Comparison of ENCODE assay signal across 8 cellular contexts in genomic region chr14:104932676-104933631, GRCh38. TPM values are rescaled to one million over a fixed set of nuclear protein-coding genes. Genes with fewer than 3 reads are reported as not detected.
DNase-seq lines count a peak whose midpoint lies in the region; ATAC-seq and TF ChIP-seq lines count a peak whose summit lies in the region.

No MANE protein-coding gene starts in this region.

- H3K27me3 Mint-ChIP-seq in activated CD4-positive, alpha-beta memory T cell treated with anti-CD3 and anti-CD28 coated beads for 36 hours, result peaks cover 11% of the 10 kb centered on the region

- H3K27ac ChIP-seq in ectodermal cell (ENCODE audit: insufficient read depth, low read depth, low read length, poor library complexity, severe bottlenecking), result no peak overlapping the region
- no peak overlapping the region for H3K27ac ChIP-seq in lung (ENCODE audit: low read depth in 1 of 2, low read length in 1 of 2)

- H3K27me3 ChIP-seq in ectodermal cell (ENCODE audit: control insufficient read depth, insufficient read depth, low read length, poor library complexity, severe bottlenecking), result peaks cover 70% of the 10 kb centered on the region
- H3K27me3 ChIP-seq in lung (ENCODE audit: control insufficient read depth, insufficient read depth), result no peaks in the 10 kb centered on the region

- ATAC-seq in HG03045 (IDR thresholded peaks at IDR 0.05; ENCODE audit: unreplicated experiment) (peak; percentile 50), lung (ENCODE audit: insufficient read depth, low FRiP score) (peak; percentile 89), GM18907 (IDR thresholded peaks at IDR 0.05; ENCODE audit: unreplicated experiment) (no peak)

- POLR2A ChIA-PET in activated CD4-positive, alpha-beta memory T cell treated with anti-CD3 and anti-CD28 coated beads for 36 hours (lab: Charles Lee), result no interaction called here

- H3K9me3 Mint-ChIP-seq in activated CD4-positive, alpha-beta memory T cell treated with anti-CD3 and anti-CD28 coated beads for 36 hours, result no peaks in the 10 kb centered on the region

- no peaks in the 10 kb centered on the region for H3K36me3 Mint-ChIP-seq in activated CD4-positive, alpha-beta memory T cell treated with anti-CD3 and anti-CD28 coated beads for 36 hours

- H3K27ac Mint-ChIP-seq in activated CD4-positive, alpha-beta memory T cell treated with anti-CD3 and anti-CD28 coated beads for 36 hours, result no peak overlapping the region

- H3K9me3 ChIP-seq in ectodermal cell (ENCODE audit: control insufficient read depth, low read length) (no peaks in the 10 kb centered on the region), lung (ENCODE audit: control insufficient read depth in 2 of 2, insufficient read depth in 1 of 2, low read length in 1 of 2) (no peaks in the 10 kb centered on the region)

- intact Hi-C loops in activated CD4-positive, alpha-beta memory T cell treated with anti-CD3 and anti-CD28 coated beads for 36 hours (cut with micrococcal nuclease), result no loop called here

- H3K4me1 Mint-ChIP-seq in activated CD4-positive, alpha-beta memory T cell treated with anti-CD3 and anti-CD28 coated beads for 36 hours (ENCODE audit: low read depth), result no peaks in the 10 kb centered on the region

- no peaks in the 10 kb centered on the region for H3K4me1 ChIP-seq in ectodermal cell (ENCODE audit: control insufficient read depth, insufficient read depth, low read length)
- peaks cover 0 to 5% of the 10 kb centered on the region in 2 donors for H3K4me1 ChIP-seq in lung (ENCODE audit: control insufficient read depth in 2 of 2, insufficient read depth in 2 of 2, low read length in 2 of 2)

- H3K36me3 ChIP-seq in ectodermal cell (ENCODE audit: control insufficient read depth, insufficient read depth, low read length) (no peaks in the 10 kb centered on the region), lung (ENCODE audit: control insufficient read depth in 2 of 2, insufficient read depth in 2 of 2, low read length in 2 of 2) (no peaks in the 10 kb centered on the region)

- peak; percentile 59 for TF ChIP-seq CTCF in lung (IDR thresholded peaks at IDR 0.05; ENCODE audit: control extremely low read depth, extremely low read depth)

- H3K4me3 ChIP-seq in ectodermal cell (ENCODE audit: insufficient read depth, low read depth, low read length) (peak overlapping the region; percentile 37), lung (peak overlapping the region; percentile 34)

- peak overlapping the region; percentile 41 for H3K4me3 Mint-ChIP-seq in activated CD4-positive, alpha-beta memory T cell treated with anti-CD3 and anti-CD28 coated beads for 36 hours

- WGBS in ectodermal cell, 2 experiments, result 5% methylated on average over 96 to 100 of the region's 100 CpGs
- 10 to 24% methylated on average over 77 to 100 of the region's 100 CpGs for WGBS in lung, 2 donors

- CTCF ChIA-PET in activated CD4-positive, alpha-beta memory T cell treated with anti-CD3 and anti-CD28 coated beads for 36 hours (lab: Charles Lee), result interaction anchor here (0.8 to 1.3 kb wide), 5 partner anchors 9 to 164 kb away, joined by 3 to 5 read pairs (median 3); no protein-coding TSS in a partner anchor

- DNase-seq in DMS53 treated with DMSO at 0.1 percent for 48 hours (lab: John Stamatoyannopoulos, UW; ENCODE audit: unreplicated experiment) (peak; percentile 10), NCI-H526 treated with DMSO at 0.1 percent for 48 hours (lab: John Stamatoyannopoulos, UW) (peak; percentile 70), lung (ENCODE audit: low spot score) (peak; percentile 86)
- DNase-seq in activated CD4-positive, alpha-beta memory T cell treated with anti-CD3 and anti-CD28 coated beads for 36 hours, result peak; percentile 89
- DNase-seq in stimulated activated CD4-positive, alpha-beta T cell treated with anti-CD3 and anti-CD28 coated beads, TNF-alpha, amount 100 ng/mL, for 24 hours (ENCODE audit: low read depth in 3 of 3), result peak; percentile 79 to 86 (median 83)

RNA-seq across cellular contexts. Expression of gene PLD4, which starts 8.3 kb away (rescaled TPM):
- not detected for total RNA-seq in activated CD4-positive, alpha-beta memory T cell treated with anti-CD3 and anti-CD28 coated beads for 36 hours
- polyA plus RNA-seq in ectodermal cell (2013, experiment 1 of 4), result not detected
- not detected for polyA plus RNA-seq in ectodermal cell (2013, experiment 2 of 4)
- not detected for polyA plus RNA-seq in ectodermal cell (2013, experiment 3 of 4)
- not detected for polyA plus RNA-seq in ectodermal cell (2013, experiment 4 of 4)
- total RNA-seq in lung, result 1 to 10 TPM in 1 of 2 donors, under 1 TPM in 1; 0.92 to 6.3 TPM
- under 1 TPM; 0.71 to 0.84 TPM for polyA plus RNA-seq in lung

RNA-seq across cellular contexts. Expression of gene AHNAK2, which starts 45.2 kb away (rescaled TPM):
- total RNA-seq in activated CD4-positive, alpha-beta memory T cell treated with anti-CD3 and anti-CD28 coated beads for 36 hours, result under 1 TPM; 0.02 to 0.05 TPM
- 0.70 TPM for polyA plus RNA-seq in ectodermal cell (2013, experiment 1 of 4)
- polyA plus RNA-seq in ectodermal cell (2013, experiment 2 of 4), result 1.0 TPM
- 0.64 TPM for polyA plus RNA-seq in ectodermal cell (2013, experiment 3 of 4)
- 1.1 TPM for polyA plus RNA-seq in ectodermal cell (2013, experiment 4 of 4)
- total RNA-seq in lung, result 10 to 100 TPM in 1 of 2 donors, 1 to 10 TPM in 1; 8.1 to 26.6 TPM
- 1 to 10 TPM; 3.5 to 8.1 TPM for polyA plus RNA-seq in lung

RNA-seq across cellular contexts. Expression of gene CLBA1, which starts 52.6 kb away (rescaled TPM):
- total RNA-seq in activated CD4-positive, alpha-beta memory T cell treated with anti-CD3 and anti-CD28 coated beads for 36 hours, result 1 to 10 TPM in 1 of 2 experiments, under 1 TPM in 1; 0.78 to 1.2 TPM
- polyA plus RNA-seq in ectodermal cell (2013, experiment 1 of 4), result 12.3 TPM
- 14.8 TPM for polyA plus RNA-seq in ectodermal cell (2013, experiment 2 of 4)
- 11.2 TPM for polyA plus RNA-seq in ectodermal cell (2013, experiment 3 of 4)
- polyA plus RNA-seq in ectodermal cell (2013, experiment 4 of 4), result 13.4 TPM
- total RNA-seq in lung, result 10 to 100 TPM; 15.0 to 22.3 TPM
- 10 to 100 TPM; 12.3 to 12.5 TPM for polyA plus RNA-seq in lung

Comparison
In these comparisons a context has a peak if more than half of its experiments do, and no peak if none do; other contexts are left out.
1. DNase-seq: peak in every context shown above with its lines; median percentile 89 in activated CD4-positive, alpha-beta memory T cell treated with anti-CD3 and anti-CD28 coated beads for 36 hours; 86 in lung; 83 in stimulated activated CD4-positive, alpha-beta T cell treated with anti-CD3 and anti-CD28 coated beads, TNF-alpha, amount 100 ng/mL, for 24 hours; 70 in NCI-H526 treated with DMSO at 0.1 percent for 48 hours; 10 in DMS53 treated with DMSO at 0.1 percent for 48 hours.
2. RNA of gene AHNAK2, which starts 45.2 kb away (total RNA-seq): 8.1 to 26.6 TPM in lung; 0.02 to 0.05 TPM in activated CD4-positive, alpha-beta memory T cell treated with anti-CD3 and anti-CD28 coated beads for 36 hours; every median in the first group is over 4 times any median in the second.
3. RNA of gene CLBA1, which starts 52.6 kb away (total RNA-seq): 15.0 to 22.3 TPM in lung; 0.78 to 1.2 TPM in activated CD4-positive, alpha-beta memory T cell treated with anti-CD3 and anti-CD28 coated beads for 36 hours; every median in the first group is over 4 times any median in the second.